ENCODE assay signal across 11 cellular contexts in genomic region chr2:241095594-241096290, GRCh38. TPM values are rescaled to one million over a fixed set of nuclear protein-coding genes. Genes with fewer than 3 reads are reported as not detected.
DNase-seq lines count a peak whose midpoint lies in the region; ATAC-seq, FAIRE-seq and TF ChIP-seq lines count a peak whose summit lies in the region.
"Had no signal": no experiment of that assay in that cellular context is flagged by ENCODE, and none has a peak within 500 bp of the region (broad histone marks: within the 10 kb centered on the region; RNA-seq: fewer than 3 reads in every experiment).

No MANE protein-coding gene starts in this region.

- H3K27ac Mint-ChIP-seq in activated CD8-positive, alpha-beta T cell treated with anti-CD3 and anti-CD28 coated beads for 36 hours = peak overlapping the region; percentile 90

- H3K4me1 ChIP-seq in BLaER1 (peaks cover 22% of the 10 kb centered on the region), DOHH2 (ENCODE audit: control insufficient read depth, low read length) (peaks cover 54% of the 10 kb centered on the region), endothelial cell of umbilical vein (ENCODE audit: control insufficient read depth, extremely low read depth, insufficient read depth, low read length) (no peaks in the 10 kb centered on the region)

- H3K4me1 Mint-ChIP-seq in activated CD8-positive, alpha-beta T cell treated with anti-CD3 and anti-CD28 coated beads for 36 hours (ENCODE audit: low read depth) = peaks cover 61% of the 10 kb centered on the region

- TF ChIP-seq POLR2A in endothelial cell of umbilical vein (IDR thresholded peaks at IDR 0.05; ENCODE audit: low read depth, low read length) = no peak

- POLR2A ChIA-PET in activated CD8-positive, alpha-beta T cell treated with anti-CD3 and anti-CD28 coated beads for 36 hours (lab: Charles Lee) = interaction anchor here (2.6 to 3.8 kb wide), 3 partner anchors 13 to 54 kb away, joined by 9 to 24 read pairs (median 9); partner anchors contain the start of genes PASK and PPP1R7
- POLR2A ChIA-PET in endothelial cell of umbilical vein (lab: Charles Lee) = interaction anchor here (0.6 kb wide), 1 partner anchor 10 kb away, joined by 6 read pairs; no protein-coding TSS in a partner anchor

- peaks cover 11% of the 10 kb centered on the region; the same call in 1 of the 2 replicates for H3F3A ChIP-seq in DOHH2 (ENCODE audit: control insufficient read depth, insufficient read depth)

- H3K9me3 Mint-ChIP-seq in activated CD8-positive, alpha-beta T cell treated with anti-CD3 and anti-CD28 coated beads for 36 hours = no peaks in the 10 kb centered on the region

- H3K9me3 ChIP-seq in BLaER1 = no peaks in the 10 kb centered on the region
- no peaks in the 10 kb centered on the region for H3K9me3 ChIP-seq in DOHH2 (ENCODE audit: control insufficient read depth, insufficient read depth, low read length)
- H3K9me3 ChIP-seq in endothelial cell of umbilical vein (replicated peaks; ENCODE audit: control insufficient read depth, insufficient read depth, low read length) = no peaks in the 10 kb centered on the region

- H3K27me3 Mint-ChIP-seq in activated CD8-positive, alpha-beta T cell treated with anti-CD3 and anti-CD28 coated beads for 36 hours = no peaks in the 10 kb centered on the region

- TF ChIP-seq CTCF in DOHH2 (IDR thresholded peaks at IDR 0.05; ENCODE audit: low read depth, low read length, poor library complexity, severe bottlenecking) (no peak), endothelial cell of umbilical vein (IDR thresholded peaks at IDR 0.05; ENCODE audit: extremely low read depth in 1 of 2, insufficient read depth in 1 of 2, low read depth in 1 of 2, low read length in 2 of 2) (no peak)
- no peak for TF ChIP-seq CTCF in activated CD8-positive, alpha-beta T cell treated with anti-CD3 and anti-CD28 coated beads for 36 hours (IDR thresholded peaks at IDR 0.05)

- CTCF ChIA-PET in activated CD8-positive, alpha-beta T cell treated with anti-CD3 and anti-CD28 coated beads for 36 hours (lab: Charles Lee) = interaction anchor here (0.8 to 1.1 kb wide), 2 partner anchors 16 to 17 kb away, joined by 3 read pairs; no protein-coding TSS in a partner anchor
- CTCF ChIA-PET in endothelial cell of umbilical vein (lab: Charles Lee) = interaction anchor here (1.0 to 1.2 kb wide), 2 partner anchors 17 to 112 kb away, joined by 4 to 5 read pairs; no protein-coding TSS in a partner anchor

- H3K4me3 Mint-ChIP-seq in activated CD8-positive, alpha-beta T cell treated with anti-CD3 and anti-CD28 coated beads for 36 hours = peak overlapping the region; percentile 13
- H3K4me3 Mint-ChIP-seq: CD14-positive monocyte had no signal

- H3K9me2 ChIP-seq in DOHH2 (replicated peaks; ENCODE audit: control insufficient read depth, low read length) = no peaks in the 10 kb centered on the region

- H4K20me1 ChIP-seq in BLaER1 (peaks cover 60% of the 10 kb centered on the region), DOHH2 (ENCODE audit: control insufficient read depth, insufficient read depth, low read depth, low read length) (peaks cover 11% of the 10 kb centered on the region; the same call in 1 of the 2 replicates), endothelial cell of umbilical vein (replicated peaks; ENCODE audit: control insufficient read depth, extremely low read depth, insufficient read depth, low read length) (no peaks in the 10 kb centered on the region)

- H3K4me2 ChIP-seq in BLaER1 (peak overlapping the region; percentile 62), DOHH2 (ENCODE audit: low read length) (peak overlapping the region; percentile 38), endothelial cell of umbilical vein (ENCODE audit: insufficient read depth, low read length) (no peak overlapping the region)

- BruUV-seq in endothelial cell of umbilical vein (replicated peaks; lab: Mats Ljungman, UMichigan) = no TSS peak

- H3K9me1 ChIP-seq in endothelial cell of umbilical vein (replicated peaks; ENCODE audit: control insufficient read depth, extremely low read depth, insufficient read depth, low read length) = no peaks in the 10 kb centered on the region

- dilution Hi-C loops in endothelial cell of umbilical vein (cut with MboI; ENCODE audit: extremely low pct_ligation_motif_present, low sequenced_read_pairs) = no loop called here

- peak; percentile 4 for FAIRE-seq in endothelial cell of umbilical vein (lab: Jason Lieb, UNC)

- peak; percentile 57 for DNase-seq in activated CD8-positive, alpha-beta T cell treated with anti-CD3 and anti-CD28 coated beads for 36 hours
- DNase-seq in endothelial cell of umbilical vein (ENCODE audit: low read depth, low spot score) (no peak), KBM-7 (no peak), NOMO-1 treated with DMSO at 0.1 percent for 48 hours (lab: John Stamatoyannopoulos, UW; ENCODE audit: unreplicated experiment) (no peak)
- DNase-seq: aorta, kidney glomerular epithelial cell had no signal

- H3K27ac ChIP-seq in BLaER1 = no peak overlapping the region
- peak overlapping the region; percentile 22; the same call in 1 of the 2 replicates for H3K27ac ChIP-seq in DOHH2 (ENCODE audit: low read depth, low read length)
- H3K27ac ChIP-seq in endothelial cell of umbilical vein (ENCODE audit: insufficient read depth, low read depth, low read length) = no peak overlapping the region

- intact Hi-C loops in activated CD8-positive, alpha-beta T cell treated with anti-CD3 and anti-CD28 coated beads for 36 hours (cut with micrococcal nuclease) = no loop called here
- intact Hi-C loops in endothelial cell of umbilical vein (cut with micrococcal nuclease) = no loop called here

- H3K36me3 Mint-ChIP-seq in activated CD8-positive, alpha-beta T cell treated with anti-CD3 and anti-CD28 coated beads for 36 hours (ENCODE audit: low read depth) = peaks cover 64% of the 10 kb centered on the region

- no peak overlapping the region for H3K4me3 ChIP-seq in BLaER1
- H3K4me3 ChIP-seq in DOHH2 (ENCODE audit: low read length) = no peak overlapping the region
- no peak overlapping the region for H3K4me3 ChIP-seq in endothelial cell of umbilical vein (replicated peaks in 1 of 3; ENCODE audit: insufficient read depth in 1 of 3, low read depth in 1 of 3, low read length in 3 of 3)

- H3K27me3 ChIP-seq in BLaER1 (no peaks in the 10 kb centered on the region), DOHH2 (ENCODE audit: control insufficient read depth, low read length) (no peaks in the 10 kb centered on the region), endothelial cell of umbilical vein (ENCODE audit: control insufficient read depth in 2 of 2, insufficient read depth in 2 of 2, low read length in 2 of 2) (no peaks in the 10 kb centered on the region)

- peak; percentile 81 for ATAC-seq in activated CD8-positive, alpha-beta T cell treated with anti-CD3 and anti-CD28 coated beads for 36 hours
- ATAC-seq in GM18868 (IDR thresholded peaks at IDR 0.05; ENCODE audit: unreplicated experiment) (no peak), HG03280 (IDR thresholded peaks at IDR 0.05; ENCODE audit: unreplicated experiment) (no peak)

- no peak overlapping the region for H3K9ac ChIP-seq in BLaER1
- no peak overlapping the region for H3K9ac ChIP-seq in endothelial cell of umbilical vein (replicated peaks; ENCODE audit: extremely low read depth, insufficient read depth, low read length)

- no peak overlapping the region for H2AFZ ChIP-seq in endothelial cell of umbilical vein (ENCODE audit: low read depth, low read length)

- H3K36me3 ChIP-seq in BLaER1 (peaks cover 99% of the 10 kb centered on the region), DOHH2 (ENCODE audit: control insufficient read depth, low read length) (peaks cover 98% of the 10 kb centered on the region), endothelial cell of umbilical vein (ENCODE audit: control insufficient read depth in 2 of 2, extremely low read depth in 1 of 2, insufficient read depth in 2 of 2, low read length in 2 of 2) (peaks cover 9% of the 10 kb centered on the region in 2 experiments)

- peaks cover 69% of the 10 kb centered on the region for H3K79me2 ChIP-seq in DOHH2 (ENCODE audit: control insufficient read depth, low read length)
- H3K79me2 ChIP-seq in endothelial cell of umbilical vein (ENCODE audit: control insufficient read depth, insufficient read depth, low read length) = peaks cover 13% of the 10 kb centered on the region

- in situ Hi-C loops in KBM-7 (cut with MboI; ENCODE audit: low pct_unique_long_range_greater_than_20kb, low sequenced_read_pairs) = no loop called here

RNA-seq across cellular contexts. Expression of gene MTERF4, which starts 6.3 kb away (rescaled TPM):
- 10 to 100 TPM; 33.2 to 36.6 TPM for total RNA-seq in activated CD8-positive, alpha-beta T cell treated with anti-CD3 and anti-CD28 coated beads for 36 hours
- 14.7 and 24.7 TPM in 2 replicates for total RNA-seq in endothelial cell of umbilical vein
- polyA plus RNA-seq in endothelial cell of umbilical vein = 20.2 and 27.3 TPM in 2 replicates
- 25.3 and 28.8 TPM in 2 replicates for polyA plus RNA-seq in endothelial cell of umbilical vein (2011; cell fraction: cytosol; rRNA removed)
- polyA plus RNA-seq in endothelial cell of umbilical vein (2011; cell fraction: nucleus; rRNA removed) = 75.2 and 99.2 TPM in 2 replicates
- 23.2 and 30.1 TPM in 2 replicates for polyA plus RNA-seq in endothelial cell of umbilical vein (2012)
- 36.1 and 36.8 TPM in 2 replicates for polyA minus RNA-seq in endothelial cell of umbilical vein
- polyA minus RNA-seq in endothelial cell of umbilical vein (2011; cell fraction: cytosol; rRNA and poly(A)+ RNA removed) = 9.4 TPM
- polyA minus RNA-seq in endothelial cell of umbilical vein (2011; cell fraction: nucleus; rRNA and poly(A)+ RNA removed) = 25.5 and 32.7 TPM in 2 replicates

RNA-seq across cellular contexts. Expression of gene PASK, which starts 53.5 kb away (rescaled TPM):
- 10 to 100 TPM; 71.3 to 74.8 TPM for total RNA-seq in activated CD8-positive, alpha-beta T cell treated with anti-CD3 and anti-CD28 coated beads for 36 hours
- 17.3 and 26.0 TPM in 2 replicates for total RNA-seq in endothelial cell of umbilical vein
- polyA plus RNA-seq in endothelial cell of umbilical vein = 5.7 and 16.6 TPM in 2 replicates
- 4.0 and 4.2 TPM in 2 replicates for polyA plus RNA-seq in endothelial cell of umbilical vein (2011; cell fraction: cytosol; rRNA removed)
- polyA plus RNA-seq in endothelial cell of umbilical vein (2011; cell fraction: nucleus; rRNA removed) = 43.8 and 52.7 TPM in 2 replicates
- polyA plus RNA-seq in endothelial cell of umbilical vein (2012) = 7.5 and 8.5 TPM in 2 replicates
- polyA minus RNA-seq in endothelial cell of umbilical vein = 15.4 and 23.6 TPM in 2 replicates
- polyA minus RNA-seq in endothelial cell of umbilical vein (2011; cell fraction: cytosol; rRNA and poly(A)+ RNA removed) = 6.9 TPM
- polyA minus RNA-seq in endothelial cell of umbilical vein (2011; cell fraction: nucleus; rRNA and poly(A)+ RNA removed) = 13.3 and 18.2 TPM in 2 replicates

RNA-seq across cellular contexts. Expression of gene PPP1R7, which starts 54.5 kb away (rescaled TPM):
- 10 to 100 TPM; 82.9 to 88.7 TPM for total RNA-seq in activated CD8-positive, alpha-beta T cell treated with anti-CD3 and anti-CD28 coated beads for 36 hours
- total RNA-seq in endothelial cell of umbilical vein = 60.8 and 68.2 TPM in 2 replicates
- polyA plus RNA-seq in endothelial cell of umbilical vein = 25.0 and 30.3 TPM in 2 replicates
- polyA plus RNA-seq in endothelial cell of umbilical vein (2011; cell fraction: cytosol; rRNA removed) = 51.8 and 63.8 TPM in 2 replicates
- polyA plus RNA-seq in endothelial cell of umbilical vein (2011; cell fraction: nucleus; rRNA removed) = 38.6 and 60.6 TPM in 2 replicates
- polyA plus RNA-seq in endothelial cell of umbilical vein (2012) = 115 and 116 TPM in 2 replicates
- 26.3 and 48.1 TPM in 2 replicates for polyA minus RNA-seq in endothelial cell of umbilical vein
- polyA minus RNA-seq in endothelial cell of umbilical vein (2011; cell fraction: cytosol; rRNA and poly(A)+ RNA removed) = 31.2 TPM
- 5.3 and 10.6 TPM in 2 replicates for polyA minus RNA-seq in endothelial cell of umbilical vein (2011; cell fraction: nucleus; rRNA and poly(A)+ RNA removed)
